Comparison of ENCODE assay signal across 8 cellular contexts in the genomic region with DNA sequence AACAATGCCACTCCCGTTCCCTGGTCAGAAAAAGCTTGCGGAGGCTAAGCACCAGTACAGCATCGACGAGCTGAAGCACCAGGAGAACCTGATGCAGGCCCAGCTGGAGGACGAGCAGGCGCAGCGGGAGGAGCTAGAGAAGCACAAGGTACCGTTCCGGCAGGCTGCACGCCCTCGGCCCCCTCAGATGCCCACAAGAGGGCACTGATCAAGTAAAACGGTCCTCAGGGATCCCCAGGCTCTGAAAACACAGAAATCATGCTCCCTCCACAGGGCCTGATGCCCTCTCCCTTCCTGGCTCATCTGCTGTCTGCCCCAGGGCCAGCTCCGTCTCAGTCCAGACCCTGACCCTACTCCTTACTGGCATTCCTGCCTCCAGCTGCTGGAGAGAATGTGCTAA. TPM values are rescaled to one million over a fixed set of nuclear protein-coding genes. Genes with fewer than 3 reads are reported as not detected.
DNase-seq lines count a peak whose midpoint lies in the region; ATAC-seq and TF ChIP-seq lines count a peak whose summit lies in the region.

No MANE protein-coding gene starts in this region.

- no peak overlapping the region for H3K4me2 ChIP-seq in osteoblast (ENCODE audit: insufficient read depth, low read length)

- no peak for TF ChIP-seq POLR2A in transverse colon (IDR thresholded peaks at IDR 0.05)

- DNase-seq in GM06990 (ENCODE audit: extremely low read depth, insufficient read length) (no peak), NCI-H510A treated with DMSO at 0.1 percent for 48 hours (lab: John Stamatoyannopoulos, UW) (peak; percentile 64), dorsolateral prefrontal cortex (peak in 2 of 10 donors; percentile 31 to 57), osteoblast (ENCODE audit: insufficient read length, low spot score, missing footprints) (peak; percentile 73), HK-2 (ENCODE audit: unreplicated experiment) (no peak), transverse colon (no peak)

- peaks cover 10% of the 10 kb centered on the region for H3K4me1 ChIP-seq in osteoblast (ENCODE audit: insufficient read depth, low read length)
- no peaks in the 10 kb centered on the region for H3K4me1 ChIP-seq in transverse colon

- intact Hi-C loops in dorsolateral prefrontal cortex (cut with DNase I) (loop anchor here in 1 of 2 donors (5.0 kb wide), 1 partner anchor 38 kb away; no protein-coding TSS in a partner anchor), transverse colon (cut with DNase I; ENCODE audit: low total_unique reads) (no loop called here)

- H3K36me3 ChIP-seq in GM06990 (ENCODE audit: control insufficient read depth, insufficient read depth, low read length) (no peaks in the 10 kb centered on the region), osteoblast (ENCODE audit: insufficient read depth, low read length) (no peaks in the 10 kb centered on the region), transverse colon (no peaks in the 10 kb centered on the region)

- H3K4me3 ChIP-seq in GM06990 (replicated peaks; ENCODE audit: low read depth, low read length): no peak overlapping the region
- no peak overlapping the region for H3K4me3 ChIP-seq in dorsolateral prefrontal cortex
- no peak overlapping the region for H3K4me3 ChIP-seq in osteoblast (ENCODE audit: insufficient read depth, low read length)
- no peak overlapping the region for H3K4me3 ChIP-seq in transverse colon

- WGBS in transverse colon (ENCODE audit: low coverage in 1 of 2), 2 donors: 69% methylated on average over 13 of the region's 13 CpGs; no CpG with 5 or more reads in 1 of the 2 donors

- H3K9me3 ChIP-seq in osteoblast (ENCODE audit: low read depth, low read length): no peaks in the 10 kb centered on the region
- H3K9me3 ChIP-seq in transverse colon: no peaks in the 10 kb centered on the region

- peak; percentile 36 for TF ChIP-seq CTCF in GM06990 (IDR thresholded peaks at IDR 0.05; ENCODE audit: insufficient read depth, low read length, poor library complexity, severe bottlenecking)
- TF ChIP-seq CTCF in dorsolateral prefrontal cortex (IDR thresholded peaks at IDR 0.05 in 54 of 56, conservative IDR thresholded peaks at IDR 0.05 in 2 of 56; ENCODE audit: low read depth in 1 of 56, partially characterized antibody in 56 of 56): peak in 47 of 56 donors; percentile 9 to 60 (median 42)
- TF ChIP-seq CTCF in osteoblast (IDR thresholded peaks at IDR 0.05; ENCODE audit: extremely low read depth, low read depth, low read length): peak; percentile 42
- peak in 1 of 5 experiments; percentile 15 for TF ChIP-seq CTCF in transverse colon (IDR thresholded peaks at IDR 0.05)

- H2AFZ ChIP-seq in osteoblast (ENCODE audit: low read length): no peak overlapping the region

- no peaks in the 10 kb centered on the region for H3K79me2 ChIP-seq in osteoblast (ENCODE audit: insufficient read depth, low read length)

- H3K27me3 ChIP-seq in GM06990 (replicated peaks; ENCODE audit: control insufficient read depth, insufficient read depth, low read length): no peaks in the 10 kb centered on the region
- H3K27me3 ChIP-seq in dorsolateral prefrontal cortex: no peaks in the 10 kb centered on the region
- H3K27me3 ChIP-seq in osteoblast (ENCODE audit: insufficient read depth, low read length): no peaks in the 10 kb centered on the region
- H3K27me3 ChIP-seq in transverse colon: no peaks in the 10 kb centered on the region

- TF ChIP-seq EP300 in transverse colon (IDR thresholded peaks at IDR 0.05; ENCODE audit: low read depth): no peak

- H3K27ac ChIP-seq in dorsolateral prefrontal cortex (peak overlapping the region in 1 of 59 donors; percentile 3), osteoblast (ENCODE audit: low read depth, low read length) (no peak overlapping the region), transverse colon (no peak overlapping the region)

- H4K20me1 ChIP-seq in osteoblast (ENCODE audit: insufficient read depth, low read length): no peaks in the 10 kb centered on the region

- in situ Hi-C loops in transverse colon (cut with MboI; ENCODE audit: low pct_ligation_motif_present in 1 of 4, low pct_unique_long_range_greater_than_20kb in 1 of 4, low sequenced_read_pairs in 3 of 4): no loop called here

- ATAC-seq in HG02610 (IDR thresholded peaks at IDR 0.05; ENCODE audit: unreplicated experiment) (no peak), GM18873 (IDR thresholded peaks at IDR 0.05; ENCODE audit: low FRiP score, unreplicated experiment) (no peak)

RNA-seq across cellular contexts. Expression of gene DRC3, which starts 21.6 kb away (rescaled TPM):
- total RNA-seq in dorsolateral prefrontal cortex (10 to 100 TPM in 3 of 120 experiments, 1 to 10 TPM in 117; 1.4 to 14.1 (median 5.3) TPM), osteoblast (1.8 and 2.9 TPM in 2 replicates), transverse colon (1 to 10 TPM in 1 of 4 donors, under 1 TPM in 2, not detected in 1; 0.64 to 1.8 (median 0.82) TPM)

RNA-seq across cellular contexts. Expression of gene TOM1L2, which starts 22.1 kb away (rescaled TPM):
- total RNA-seq in dorsolateral prefrontal cortex (100 to 1,000 TPM; 162 to 252 (median 211) TPM), osteoblast (32.1 and 38.7 TPM in 2 replicates), transverse colon (100 to 1,000 TPM in 2 of 4 donors, 10 to 100 TPM in 2; 65.9 to 178 (median 97.7) TPM)

RNA-seq across cellular contexts. Expression of gene ATPAF2, which starts 44.7 kb away (rescaled TPM):
- total RNA-seq in dorsolateral prefrontal cortex (10 to 100 TPM; 23.1 to 61.4 (median 36.3) TPM), osteoblast (19.2 and 20.3 TPM in 2 replicates), transverse colon (10 to 100 TPM; 17.3 to 65.1 (median 24.7) TPM)

RNA-seq across cellular contexts. Expression of gene GID4, which starts 44.9 kb away (rescaled TPM):
- 10 to 100 TPM; 10.2 to 20.5 (median 15.2) TPM for total RNA-seq in dorsolateral prefrontal cortex
- 13.0 and 13.3 TPM in 2 replicates for total RNA-seq in osteoblast
- total RNA-seq in transverse colon: 10 to 100 TPM in 2 of 4 donors, 1 to 10 TPM in 2; 7.0 to 39.6 (median 9.4) TPM

Comparison
In these comparisons a context has a peak if more than half of its experiments do, and no peak if none do; other contexts are left out.
1. DNase-seq: peak in NCI-H510A treated with DMSO at 0.1 percent for 48 hours (single experiment) and osteoblast (single experiment); none in GM06990 (single experiment), HK-2 (single experiment) and transverse colon (single experiment).